ENCODE assay signal across 19 cellular contexts in genomic region chr17:13337171-13337570, GRCh38.
DNase-seq lines count a peak whose midpoint lies in the region; FAIRE-seq and TF ChIP-seq lines count a peak whose summit lies in the region.
"Had no signal": no experiment of that assay in that cellular context is flagged by ENCODE, and none has a peak within 500 bp of the region (broad histone marks: within the 10 kb centered on the region; RNA-seq: fewer than 3 reads in every experiment).

No MANE protein-coding gene starts in this region.

- no peaks in the 10 kb centered on the region for H3K9me3 ChIP-seq in HUES48 (ENCODE audit: control insufficient read depth, insufficient read depth, low read length)
- H3K9me3 ChIP-seq in mammary epithelial cell (replicated peaks; ENCODE audit: insufficient read depth, low read length): no peaks in the 10 kb centered on the region
- H3K9me3 ChIP-seq in keratinocyte (ENCODE audit: control insufficient read depth, low read depth, low read length): no peaks in the 10 kb centered on the region
- no peaks in the 10 kb centered on the region for H3K9me3 ChIP-seq in adrenal gland (replicated peaks in 1 of 3)
- no peaks in the 10 kb centered on the region for H3K9me3 ChIP-seq in Karpas-422 (ENCODE audit: low read length)
- H3K9me3 ChIP-seq: BE2C, esophagus squamous epithelium, right atrium auricular region, thoracic aorta had no signal

- H3K9ac ChIP-seq in HUES48 (ENCODE audit: low read depth, low read length) (no peak overlapping the region), mammary epithelial cell (ENCODE audit: insufficient read depth, low read length) (no peak overlapping the region), keratinocyte (ENCODE audit: control insufficient read depth, extremely low read depth, insufficient read depth, low read length) (no peak overlapping the region), Karpas-422 (ENCODE audit: low read length) (no peak overlapping the region)

- dilution Hi-C loops in mammary epithelial cell (cut with HindIII; ENCODE audit: low sequenced_read_pairs) (no loop called here), keratinocyte (cut with MboI; ENCODE audit: extremely low pct_ligation_motif_present, low sequenced_read_pairs) (no loop called here)

- TF ChIP-seq CTCF in mammary epithelial cell (conservative IDR thresholded peaks at IDR 0.05 in 1 of 2, IDR thresholded peaks at IDR 0.05 in 1 of 2; ENCODE audit: extremely low read depth in 1 of 2, insufficient read depth in 1 of 2, low read depth in 1 of 2, low read length in 2 of 2): no peak
- no peak for TF ChIP-seq CTCF in keratinocyte (optimal IDR thresholded peaks at IDR 0.05 in 1 of 3, IDR thresholded peaks at IDR 0.05 in 1 of 3, conservative IDR thresholded peaks at IDR 0.05 in 1 of 3; ENCODE audit: extremely low read depth in 1 of 3, insufficient read depth in 2 of 3, low read length in 3 of 3)
- no peak for TF ChIP-seq CTCF in adrenal gland (IDR thresholded peaks at IDR 0.05)

- peaks cover 4% of the 10 kb centered on the region; the same call in 1 of the 2 replicates for H3K27me3 ChIP-seq in HUES48 (ENCODE audit: control insufficient read depth, insufficient read depth, low read length)
- no peaks in the 10 kb centered on the region for H3K27me3 ChIP-seq in mammary epithelial cell (ENCODE audit: insufficient read depth, low read length)
- no peaks in the 10 kb centered on the region for H3K27me3 ChIP-seq in keratinocyte (ENCODE audit: control insufficient read depth, extremely low read depth, insufficient read depth, low read length)
- no peaks in the 10 kb centered on the region for H3K27me3 ChIP-seq in adrenal gland
- no peaks in the 10 kb centered on the region; the same call in 1 of the 2 replicates for H3K27me3 ChIP-seq in Karpas-422 (ENCODE audit: low read length)
- H3K27me3 ChIP-seq: BE2C, right atrium auricular region had no signal

- peak overlapping the region; percentile 42 for H3K27ac ChIP-seq in HUES48 (ENCODE audit: low read depth, low read length)
- no peak overlapping the region for H3K27ac ChIP-seq in mammary epithelial cell (ENCODE audit: insufficient read depth, low read depth, low read length)
- no peak overlapping the region for H3K27ac ChIP-seq in keratinocyte (ENCODE audit: control insufficient read depth, insufficient read depth, low read length)
- no peak overlapping the region for H3K27ac ChIP-seq in adrenal gland
- no peak overlapping the region for H3K27ac ChIP-seq in Karpas-422 (ENCODE audit: low read length)
- H3K27ac ChIP-seq: dorsolateral prefrontal cortex, esophagus squamous epithelium, right atrium auricular region, thoracic aorta had no signal

- no peaks in the 10 kb centered on the region for H3K36me3 ChIP-seq in HUES48 (ENCODE audit: control insufficient read depth, insufficient read depth, low read length)
- no peaks in the 10 kb centered on the region for H3K36me3 ChIP-seq in mammary epithelial cell (ENCODE audit: insufficient read depth, low read length)
- H3K36me3 ChIP-seq in keratinocyte (ENCODE audit: control insufficient read depth in 2 of 2, extremely low read depth in 1 of 2, insufficient read depth in 2 of 2, low read length in 2 of 2): no peaks in the 10 kb centered on the region
- H3K36me3 ChIP-seq in adrenal gland (replicated peaks in 1 of 2): no peaks in the 10 kb centered on the region
- H3K36me3 ChIP-seq in Karpas-422 (ENCODE audit: insufficient read depth, low read length): no peaks in the 10 kb centered on the region
- H3K36me3 ChIP-seq: BE2C, esophagus squamous epithelium, right atrium auricular region, thoracic aorta had no signal

- no peak overlapping the region for H3K4me2 ChIP-seq in mammary epithelial cell (ENCODE audit: insufficient read depth, low read depth, low read length)
- H3K4me2 ChIP-seq in keratinocyte (ENCODE audit: control insufficient read depth, extremely low read depth, insufficient read depth, low read depth, low read length): no peak overlapping the region
- no peak overlapping the region for H3K4me2 ChIP-seq in Karpas-422 (ENCODE audit: low read depth, low read length, poor library complexity, severe bottlenecking)

- no peaks in the 10 kb centered on the region for H3K9me2 ChIP-seq in Karpas-422 (replicated peaks; ENCODE audit: insufficient read depth, low read length)

- H3K4me1 ChIP-seq in HUES48 (ENCODE audit: control insufficient read depth, insufficient read depth, low read length): peaks cover 21% of the 10 kb centered on the region
- peaks cover 4% of the 10 kb centered on the region for H3K4me1 ChIP-seq in mammary epithelial cell (ENCODE audit: insufficient read depth, low read length)
- peaks cover 3% of the 10 kb centered on the region for H3K4me1 ChIP-seq in keratinocyte (ENCODE audit: control insufficient read depth, extremely low read depth, insufficient read depth, low read length)
- H3K4me1 ChIP-seq in adrenal gland (replicated peaks in 1 of 2): no peaks in the 10 kb centered on the region
- H3K4me1 ChIP-seq in Karpas-422 (ENCODE audit: low read length): no peaks in the 10 kb centered on the region
- H3K4me1 ChIP-seq: BE2C, right atrium auricular region had no signal

- BruUV-seq in mammary epithelial cell (replicated peaks; lab: Mats Ljungman, UMichigan): no TSS peak

- H3K9me1 ChIP-seq in keratinocyte (ENCODE audit: control insufficient read depth, extremely low read depth, insufficient read depth, low read length): no peaks in the 10 kb centered on the region

- intact Hi-C loops in mammary epithelial cell (cut with micrococcal nuclease): loop anchor here (1.0 to 10.0 kb wide), 5 partner anchors 305 to 1590 kb away; partner anchors contain the start of gene COX10
- intact Hi-C loops in adrenal gland (cut with DNase I): loop anchor here in 1 of 2 donors (5.0 to 10.0 kb wide), 2 partner anchors 248 to 960 kb away; no protein-coding TSS in a partner anchor

- CTCF ChIA-PET in mammary epithelial cell (lab: Charles Lee; ENCODE audit: low non-redundant PET): interaction anchor here (0.6 kb wide), 1 partner anchor 267 kb away, joined by 3 read pairs; no protein-coding TSS in a partner anchor

- no peak for TF ChIP-seq POLR2A in adrenal gland (IDR thresholded peaks at IDR 0.05)

- no peak for FAIRE-seq in keratinocyte (lab: Jason Lieb, UNC)
- FAIRE-seq: GM12891 had no signal

- in situ Hi-C loops in mammary epithelial cell (cut with MboI; ENCODE audit: low sequenced_read_pairs in 2 of 2): loop anchor here (10.0 to 25.0 kb wide), 3 partner anchors 250 to 975 kb away; partner anchors contain the start of gene HS3ST3B1 (in 1 of the 2)

- H4K20me1 ChIP-seq in mammary epithelial cell (ENCODE audit: insufficient read depth, low read length): no peaks in the 10 kb centered on the region
- no peaks in the 10 kb centered on the region for H4K20me1 ChIP-seq in keratinocyte (ENCODE audit: control insufficient read depth, extremely low read depth, insufficient read depth, low read length)
- no peaks in the 10 kb centered on the region for H4K20me1 ChIP-seq in Karpas-422 (ENCODE audit: insufficient read depth, low read depth, low read length)

- H3K4me3 ChIP-seq in HUES48 (ENCODE audit: low read depth, low read length) (peak overlapping the region; percentile 48), mammary epithelial cell (replicated peaks in 1 of 3; ENCODE audit: insufficient read depth in 1 of 3, low read depth in 2 of 3, low read length in 3 of 3) (no peak overlapping the region), keratinocyte (ENCODE audit: control insufficient read depth in 2 of 3, extremely low read depth in 1 of 3, insufficient read depth in 2 of 3, low read depth in 1 of 3, low read length in 3 of 3) (no peak overlapping the region), adrenal gland (no peak overlapping the region), Karpas-422 (ENCODE audit: low read length) (no peak overlapping the region)

- 66% methylated on average over 5 of the region's 5 CpGs for WGBS in mammary epithelial cell (ENCODE audit: low coverage, missing lambda C conversion rate)
- WGBS in adrenal gland, 4 donors: 56 to 61% (median 60%) methylated on average over 5 of the region's 5 CpGs

- H2AFZ ChIP-seq in mammary epithelial cell (ENCODE audit: low read depth, low read length) (peak overlapping the region; percentile 90), keratinocyte (ENCODE audit: control insufficient read depth, low read length) (peak overlapping the region; percentile 51), Karpas-422 (ENCODE audit: low read length) (no peak overlapping the region)

- H3K79me2 ChIP-seq in mammary epithelial cell (ENCODE audit: insufficient read depth, low read length) (no peaks in the 10 kb centered on the region), keratinocyte (ENCODE audit: control insufficient read depth, insufficient read depth, low read length) (no peaks in the 10 kb centered on the region), Karpas-422 (ENCODE audit: low read length) (no peaks in the 10 kb centered on the region)

- peak; percentile 49 for DNase-seq in EH (ENCODE audit: low read depth)
- no peak for DNase-seq in mammary epithelial cell
- no peak for DNase-seq in keratinocyte (ENCODE audit: low read depth, low spot score)
- no peak for DNase-seq in adrenal gland
- no peak for DNase-seq in Karpas-422
- DNase-seq in NCI-H2196 treated with DMSO at 0.1 percent for 48 hours (lab: John Stamatoyannopoulos, UW; ENCODE audit: unreplicated experiment): no peak
- no peak for DNase-seq in NCI-H1092 (lab: John Stamatoyannopoulos, UW)
- DNase-seq: activated CD4-positive, alpha-beta T cell treated with anti-CD3 and anti-CD28 coated beads, Interleukin-2, amount 50 U/mL, for 4 hours; activated naive CD8-positive, alpha-beta T cell treated with anti-CD3 and anti-CD28 coated beads, Interleukin-2, amount 50 U/mL, for 24 hours; CD8-positive, alpha-beta T cell; esophagus squamous epithelium; NCI-H1930; stimulated activated CD4-positive, alpha-beta T cell treated with anti-CD3 and anti-CD28 coated beads, Interleukin-2, amount 100 ng/mL, for 24 hours had no signal
